In genomic region chr12:101769865-101770264, GRCh38 we compare ENCODE assay signal across 21 cellular contexts. TPM values are rescaled to one million over a fixed set of nuclear protein-coding genes. Genes with fewer than 3 reads are reported as not detected.
"Had no signal": no experiment of that assay in that cellular context is flagged by ENCODE, and none has a peak within 500 bp of the region (broad histone marks: within the 10 kb centered on the region; RNA-seq: fewer than 3 reads in every experiment).

No MANE protein-coding gene starts in this region.

- H3K9me3 ChIP-seq: colonic mucosa, left lung, tibial artery had no signal

- H3K27ac Mint-ChIP-seq: activated naive CD8-positive, alpha-beta T cell treated with anti-CD3 and anti-CD28 coated beads, Interleukin-2, amount 10 ng/mL, durations not matched to agents 7 days and 5 days; effector memory CD8-positive, alpha-beta T cell; stimulated activated effector memory CD8-positive, alpha-beta T cell treated with anti-CD3 and anti-CD28 coated beads, Interleukin-12 subunit alpha, Interleukin-12 subunit beta, amount 100 ng/mL, for 72 hours; stimulated activated naive CD8-positive, alpha-beta T cell treated with anti-CD3 and anti-CD28 coated beads, Interleukin-15, amount 100 ng/mL, for 72 hours had no signal

- H3K4me1 ChIP-seq: colonic mucosa, tibial artery had no signal

- H3K27ac ChIP-seq: colonic mucosa, dorsolateral prefrontal cortex, left lung, tibial artery had no signal

- H3K4me3 ChIP-seq: colonic mucosa, dorsolateral prefrontal cortex, left lung, lung, tibial artery had no signal

- H3K9me3 Mint-ChIP-seq: activated naive CD8-positive, alpha-beta T cell treated with anti-CD3 and anti-CD28 coated beads, Interleukin-2, amount 10 ng/mL, durations not matched to agents 7 days and 5 days; effector memory CD8-positive, alpha-beta T cell; naive B cell; stimulated activated effector memory CD8-positive, alpha-beta T cell treated with anti-CD3 and anti-CD28 coated beads, Interleukin-12 subunit alpha, Interleukin-12 subunit beta, amount 100 ng/mL, for 72 hours; stimulated activated naive CD8-positive, alpha-beta T cell treated with anti-CD3 and anti-CD28 coated beads, Interleukin-15, amount 100 ng/mL, for 72 hours had no signal

- H3K27me3 Mint-ChIP-seq: activated naive CD8-positive, alpha-beta T cell treated with anti-CD3 and anti-CD28 coated beads, Interleukin-2, amount 10 ng/mL, durations not matched to agents 7 days and 5 days; effector memory CD8-positive, alpha-beta T cell; naive B cell; stimulated activated naive CD8-positive, alpha-beta T cell treated with anti-CD3 and anti-CD28 coated beads, Interleukin-15, amount 100 ng/mL, for 72 hours had no signal

- ATAC-seq: effector memory CD8-positive, alpha-beta T cell; esophagus mucosa; left lung; sciatic nerve; stimulated activated effector memory CD8-positive, alpha-beta T cell treated with anti-CD3 and anti-CD28 coated beads, Interleukin-12 subunit alpha, Interleukin-12 subunit beta, amount 100 ng/mL, for 72 hours; stimulated activated naive CD8-positive, alpha-beta T cell treated with anti-CD3 and anti-CD28 coated beads, Interleukin-15, amount 100 ng/mL, for 72 hours had no signal

- H3K4me3 Mint-ChIP-seq: activated naive CD8-positive, alpha-beta T cell treated with anti-CD3 and anti-CD28 coated beads, Interleukin-2, amount 10 ng/mL, durations not matched to agents 7 days and 5 days; effector memory CD8-positive, alpha-beta T cell; naive B cell; stimulated activated effector memory CD8-positive, alpha-beta T cell treated with anti-CD3 and anti-CD28 coated beads, Interleukin-12 subunit alpha, Interleukin-12 subunit beta, amount 100 ng/mL, for 72 hours; stimulated activated naive CD8-positive, alpha-beta T cell treated with anti-CD3 and anti-CD28 coated beads, Interleukin-15, amount 100 ng/mL, for 72 hours had no signal

- DNase-seq: activated naive CD8-positive, alpha-beta T cell treated with anti-CD3 and anti-CD28 coated beads, Interleukin-2, amount 10 ng/mL, durations not matched to agents 7 days and 5 days; activated T-cell treated with anti-CD3 and anti-CD28 coated beads, Interleukin-2, amount 50 U/mL, for 1 hour; amygdala; colonic mucosa; dorsolateral prefrontal cortex; effector memory CD8-positive, alpha-beta T cell; hippocampal formation; kidney glomerular epithelial cell; left lung; naive B cell; nucleus accumbens; posterior cingulate gyrus; small intestine; stimulated activated CD4-positive, alpha-beta T cell treated with anti-CD3 and anti-CD28 coated beads, Interleukin-2, amount 100 ng/mL, for 24 hours; stimulated activated naive CD8-positive, alpha-beta T cell treated with anti-CD3 and anti-CD28 coated beads, Interleukin-15, amount 100 ng/mL, for 72 hours; tibial artery had no signal

RNA-seq across cellular contexts. Expression of gene SYCP3, which starts 30.6 kb away (rescaled TPM):
- total RNA-seq: mesenteric fat pad, sciatic nerve had no signal
